31 cellular contexts compared by ENCODE assay signal in the genomic region with DNA sequence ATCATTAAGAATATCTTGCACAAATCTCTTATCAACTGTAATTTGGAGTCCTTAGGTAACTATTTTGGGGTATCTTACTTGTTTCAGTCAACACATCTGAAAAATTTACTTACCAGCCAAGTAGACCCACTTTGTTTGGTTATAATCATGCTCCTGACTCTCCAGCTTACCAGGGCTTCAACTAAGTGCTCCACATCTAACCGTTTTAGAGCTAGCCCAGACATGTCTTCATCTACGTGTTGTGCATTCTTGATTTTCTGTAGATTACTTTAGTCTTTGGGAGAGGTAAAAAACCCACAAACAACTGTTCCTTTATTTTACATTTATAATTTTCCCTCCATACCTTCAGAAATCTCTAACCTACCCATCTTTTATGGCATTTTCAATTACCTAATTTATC. TPM values are rescaled to one million over a fixed set of nuclear protein-coding genes. Genes with fewer than 3 reads are reported as not detected.
DNase-seq lines count a peak whose midpoint lies in the region; ATAC-seq, FAIRE-seq and TF ChIP-seq lines count a peak whose summit lies in the region.
"Had no signal": no experiment of that assay in that cellular context is flagged by ENCODE, and none has a peak within 500 bp of the region (broad histone marks: within the 10 kb centered on the region; RNA-seq: fewer than 3 reads in every experiment).

No MANE protein-coding gene starts in this region.

- H3K4me3 ChIP-seq in esophagus muscularis mucosa: no peak overlapping the region
- H3K4me3 ChIP-seq: A549, GM23248, SK-N-MC had no signal

- intact Hi-C loops in esophagus muscularis mucosa (cut with DNase I): loop anchor here (10.0 kb wide), 1 partner anchor 657 kb away; no protein-coding TSS in a partner anchor

- H3K36me3 ChIP-seq in esophagus muscularis mucosa: peaks cover 0 to 4% (median 2%) of the 10 kb centered on the region in 4 donors

- no peaks in the 10 kb centered on the region for H3K27me3 Mint-ChIP-seq in IgD-negative memory B cell
- no peaks in the 10 kb centered on the region for H3K27me3 Mint-ChIP-seq in stimulated activated naive B cell treated with anti-CD40 and anti-IgM and Interleukin-4, amounts not matched to agents 10 μg/mL and 1 μg/mL and 100 μg/mL, for 72 hours
- H3K27me3 Mint-ChIP-seq: CD4-positive, alpha-beta memory T cell had no signal

- peaks cover 12 to 42% (median 29%) of the 10 kb centered on the region in 3 donors for H3K4me1 Mint-ChIP-seq in IgD-negative memory B cell
- peaks cover 18 to 61% of the 10 kb centered on the region in 2 donors for H3K4me1 Mint-ChIP-seq in stimulated activated naive B cell treated with anti-CD40 and anti-IgM and Interleukin-4, amounts not matched to agents 10 μg/mL and 1 μg/mL and 100 μg/mL, for 72 hours
- H3K4me1 Mint-ChIP-seq: CD4-positive, alpha-beta memory T cell had no signal

- peak; percentile 54 for ATAC-seq in foreskin keratinocyte
- no peak for ATAC-seq in stimulated activated naive B cell treated with anti-CD40 and anti-IgM and Interleukin-4, amounts not matched to agents 10 μg/mL and 1 μg/mL and 100 μg/mL, for 72 hours (replicated peaks)
- ATAC-seq: A549, Panc1 had no signal

- H3K36me3 Mint-ChIP-seq in IgD-negative memory B cell: peaks cover 8% of the 10 kb centered on the region
- peaks cover 37 to 40% of the 10 kb centered on the region in 2 donors for H3K36me3 Mint-ChIP-seq in stimulated activated naive B cell treated with anti-CD40 and anti-IgM and Interleukin-4, amounts not matched to agents 10 μg/mL and 1 μg/mL and 100 μg/mL, for 72 hours

- DNase-seq in GM12892 (ENCODE audit: insufficient read length) (no peak), RWPE1 (ENCODE audit: low spot score) (peak; percentile 26), foreskin keratinocyte (peak; percentile 25 to 57), NCI-H1694 treated with DMSO at 0.1 percent for 48 hours (lab: John Stamatoyannopoulos, UW) (no peak), esophagus muscularis mucosa (ENCODE audit: extremely low spot score) (no peak), DMS 273 (lab: John Stamatoyannopoulos, UW; ENCODE audit: unreplicated experiment) (no peak)
- DNase-seq in stimulated activated naive B cell treated with anti-CD40 and anti-IgM and Interleukin-4, amounts not matched to agents 10 μg/mL and 1 μg/mL and 100 μg/mL, for 72 hours: no peak
- DNase-seq: AML-193; C1 segment of cervical spinal cord; Caco-2; CD4-positive, alpha-beta memory T cell; DMS 273 treated with DMSO at 0.1 percent for 48 hours; DMS79; EL; GDM1; GM23248; H7; KBM-7; NCI-H1092; NCI-H1436; NCI-H187 treated with DMSO at 0.1 percent for 48 hours; NCI-H446; NCI-H524 treated with DMSO at 0.1 percent for 48 hours; NCI-H774; SIG-M5 had no signal

- peak; percentile 40 for FAIRE-seq in GM12892 (lab: Jason Lieb, UNC)
- FAIRE-seq: GM12891, HTR-8/SVneo had no signal

- CTCF ChIA-PET in RWPE1 (lab: Yijun Ruan, JAX): interaction anchor here (0.7 kb wide), 2 partner anchors 70 to 299 kb away, joined by 3 read pairs; no protein-coding TSS in a partner anchor

- POLR2A ChIA-PET in RWPE1 (lab: Yijun Ruan, JAX; ENCODE audit: low non-redundant PET): no interaction called here

- TF ChIP-seq POLR2A in GM12892 (IDR thresholded peaks at IDR 0.05; ENCODE audit: low read depth, low read length): no peak
- no peak for TF ChIP-seq POLR2A in esophagus muscularis mucosa (IDR thresholded peaks at IDR 0.05; ENCODE audit: low read depth)

- H3K4me1 ChIP-seq in foreskin keratinocyte: peaks cover 5% of the 10 kb centered on the region
- no peaks in the 10 kb centered on the region for H3K4me1 ChIP-seq in esophagus muscularis mucosa
- H3K4me1 ChIP-seq: A549, Caco-2 had no signal

- no peak overlapping the region for H3K4me3 Mint-ChIP-seq in IgD-negative memory B cell
- H3K4me3 Mint-ChIP-seq in stimulated activated naive B cell treated with anti-CD40 and anti-IgM and Interleukin-4, amounts not matched to agents 10 μg/mL and 1 μg/mL and 100 μg/mL, for 72 hours: no peak overlapping the region
- H3K4me3 Mint-ChIP-seq: CD4-positive, alpha-beta memory T cell had no signal

- no peak overlapping the region for H3K27ac ChIP-seq in RWPE1
- peak overlapping the region; percentile 23 for H3K27ac ChIP-seq in foreskin keratinocyte
- no peak overlapping the region for H3K27ac ChIP-seq in esophagus muscularis mucosa (replicated peaks in 1 of 4)
- H3K27ac ChIP-seq: A549, GM23248, SK-N-MC had no signal

- H3K9me3 ChIP-seq in esophagus muscularis mucosa: no peaks in the 10 kb centered on the region
- H3K9me3 ChIP-seq: A549, Caco-2 had no signal

- no peaks in the 10 kb centered on the region for H3K9me3 Mint-ChIP-seq in IgD-negative memory B cell
- no peaks in the 10 kb centered on the region for H3K9me3 Mint-ChIP-seq in stimulated activated naive B cell treated with anti-CD40 and anti-IgM and Interleukin-4, amounts not matched to agents 10 μg/mL and 1 μg/mL and 100 μg/mL, for 72 hours
- H3K9me3 Mint-ChIP-seq: CD4-positive, alpha-beta memory T cell had no signal

- 89% methylated on average over 2 of the region's 2 CpGs for WGBS in esophagus muscularis mucosa

- H3K27me3 ChIP-seq in foreskin keratinocyte (no peaks in the 10 kb centered on the region), esophagus muscularis mucosa (no peaks in the 10 kb centered on the region)

- no peak for TF ChIP-seq EP300 in esophagus muscularis mucosa (IDR thresholded peaks at IDR 0.05)

- TF ChIP-seq CTCF in RWPE1 (conservative IDR thresholded peaks at IDR 0.05; ENCODE audit: low read depth) (no peak), foreskin keratinocyte (conservative IDR thresholded peaks at IDR 0.05) (no peak), esophagus muscularis mucosa (IDR thresholded peaks at IDR 0.05) (no peak)

- H3K27ac Mint-ChIP-seq in IgD-negative memory B cell: peak overlapping the region in 2 of 3 donors; percentile 83
- H3K27ac Mint-ChIP-seq in stimulated activated naive B cell treated with anti-CD40 and anti-IgM and Interleukin-4, amounts not matched to agents 10 μg/mL and 1 μg/mL and 100 μg/mL, for 72 hours: no peak overlapping the region
- H3K27ac Mint-ChIP-seq: CD4-positive, alpha-beta memory T cell had no signal

RNA-seq across cellular contexts. Expression of a gene that starts 17.2 kb away (rescaled TPM):
- 52.4 TPM for polyA plus RNA-seq in GM12892 (2012; ENCODE audit: missing spikeins)
- polyA plus RNA-seq in IgD-negative memory B cell (296 TPM), foreskin keratinocyte (2.7 and 3.9 TPM in 2 replicates)
- total RNA-seq in foreskin keratinocyte (2.5 and 3.7 TPM in 2 replicates), esophagus muscularis mucosa (1 to 10 TPM; 2.1 to 3.6 (median 2.9) TPM)

RNA-seq across cellular contexts. Expression of a gene that starts 17.4 kb away (rescaled TPM):
- polyA plus RNA-seq in GM12892 (2012; ENCODE audit: missing spikeins): 51.2 TPM
- polyA plus RNA-seq in IgD-negative memory B cell (28.6 TPM), foreskin keratinocyte (8.3 and 8.9 TPM in 2 replicates)
- total RNA-seq in foreskin keratinocyte (15.3 and 15.4 TPM in 2 replicates), esophagus muscularis mucosa (10 to 100 TPM; 10.4 to 15.6 (median 11.7) TPM)

RNA-seq across cellular contexts. Expression of a gene that starts 41.9 kb away (rescaled TPM):
- polyA plus RNA-seq in GM12892 (2012; ENCODE audit: missing spikeins): 3.1 TPM
- 2.0 TPM for polyA plus RNA-seq in IgD-negative memory B cell
- 1.0 and 1.5 TPM in 2 replicates for total RNA-seq in foreskin keratinocyte
- 0.37 and 0.76 TPM in 2 replicates for polyA plus RNA-seq in foreskin keratinocyte
- total RNA-seq in esophagus muscularis mucosa: 1 to 10 TPM in 2 of 4 donors, under 1 TPM in 2; 0.52 to 2.1 (median 1.0) TPM
- total RNA-seq: GM23248 had no signal
- polyA plus RNA-seq: GM23248 had no signal

Comparison
In these comparisons a context has a peak if more than half of its experiments do, and no peak if none do; other contexts are left out.
1. DNase-seq: peak in RWPE1 (single experiment) and foreskin keratinocyte (2 of 2); none in GM12892 (single experiment), NCI-H1694 treated with DMSO at 0.1 percent for 48 hours (single experiment), stimulated activated naive B cell treated with anti-CD40 and anti-IgM and Interleukin-4, amounts not matched to agents 10 μg/mL and 1 μg/mL and 100 μg/mL, for 72 hours (single experiment), esophagus muscularis mucosa (single experiment) and DMS 273 (single experiment).